Comparison of ENCODE assay signal across 25 cellular contexts in the genomic region with DNA sequence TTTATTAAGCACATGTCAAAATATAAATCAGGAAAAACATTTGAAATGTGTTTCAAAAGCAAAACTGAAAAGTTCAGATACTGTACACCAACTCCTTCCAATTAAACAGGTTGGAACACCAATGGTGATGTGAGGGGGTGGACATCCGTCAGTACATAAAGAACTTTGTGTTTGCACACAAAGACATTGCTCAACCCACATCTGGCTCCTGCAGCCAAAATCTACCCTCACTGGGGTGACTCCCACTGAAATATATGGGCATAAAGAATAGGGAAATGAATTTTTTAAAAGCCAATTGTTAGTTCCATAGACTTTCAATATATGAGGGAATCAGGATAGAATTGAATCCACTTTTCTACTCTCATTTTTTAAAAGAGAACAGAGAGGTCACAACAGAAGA.
A peak's percentile ranks its signal among the peaks of the same experiment; 100 is the strongest.
DNase-seq lines count a peak whose midpoint lies in the region; ATAC-seq, FAIRE-seq and TF ChIP-seq lines count a peak whose summit lies in the region.
"Had no signal": no experiment of that assay in that cellular context is flagged by ENCODE, and none has a peak within 500 bp of the region (broad histone marks: within the 10 kb centered on the region; RNA-seq: fewer than 3 reads in every experiment).

No MANE protein-coding gene starts in this region.

- H3K36me3 ChIP-seq in K562 (ENCODE audit: control insufficient read depth, insufficient read depth, low read length), result no peaks in the 10 kb centered on the region
- no peaks in the 10 kb centered on the region for H3K36me3 ChIP-seq in liver (ENCODE audit: control insufficient read depth in 4 of 4, insufficient read depth in 3 of 4, low read depth in 1 of 4, low read length in 3 of 4)
- H3K36me3 ChIP-seq in MG63, result no peaks in the 10 kb centered on the region
- H3K36me3 ChIP-seq: gastrocnemius medialis, lower lobe of right lung, Peyer's patch had no signal

- DNase-seq in H54 (ENCODE audit: insufficient read length, low spot score), result no peak
- peak; percentile 74 for DNase-seq in MV-4-11 (lab: John Stamatoyannopoulos, UW)
- DNase-seq in K562 (ENCODE audit: extremely low read depth in 1 of 4, low spot score in 3 of 4), result no peak
- DNase-seq in activated gamma-delta T cell treated with Interleukin-2 at 50 U/mL for 16 hours, result no peak
- no peak for DNase-seq in MG63
- no peak for DNase-seq in activated naive CD8-positive, alpha-beta T cell treated with anti-CD3 and anti-CD28 coated beads for 36 hours
- no peak for DNase-seq in cerebellum (ENCODE audit: low spot score)
- DNase-seq: activated CD4-positive, alpha-beta T cell treated with anti-CD3 and anti-CD28 coated beads for 48 hours; activated gamma-delta T cell; activated T-cell treated with anti-CD3 and anti-CD28 coated beads, Interleukin-2, amount 50 U/mL, for 4 hours; body of pancreas; COR-L47; gastrocnemius medialis; kidney glomerular epithelial cell; lower lobe of right lung; naive thymus-derived CD4-positive, alpha-beta T cell; NCI-H1417 treated with DMSO at 0.1 percent for 48 hours; NCI-H2029 treated with DMSO at 0.1 percent for 48 hours; Peyer's patch; SHP77 treated with DMSO at 0.1 percent for 48 hours; T-helper 9 cell; trophoblast cell had no signal

- H3K27me3 ChIP-seq in K562 (ENCODE audit: control insufficient read depth in 2 of 2, insufficient read depth in 2 of 2, low read length in 2 of 2) (no peaks in the 10 kb centered on the region), liver (ENCODE audit: control insufficient read depth in 4 of 4, insufficient read depth in 4 of 4, low read length in 3 of 4) (no peaks in the 10 kb centered on the region), MG63 (no peaks in the 10 kb centered on the region)
- H3K27me3 ChIP-seq: body of pancreas, gastrocnemius medialis, Peyer's patch had no signal

- H3K27me3 Mint-ChIP-seq in activated naive CD8-positive, alpha-beta T cell treated with anti-CD3 and anti-CD28 coated beads for 36 hours, result no peaks in the 10 kb centered on the region
- H3K27me3 Mint-ChIP-seq: IgD-negative memory B cell; naive thymus-derived CD4-positive, alpha-beta T cell had no signal

- no peak overlapping the region for H2AFZ ChIP-seq in K562 (ENCODE audit: low read depth, low read length)

- TF ChIP-seq CTCF in K562 (IDR thresholded peaks at IDR 0.05 in 2 of 3, conservative IDR thresholded peaks at IDR 0.05 in 1 of 3; ENCODE audit: insufficient read depth in 2 of 3, low read depth in 1 of 3, low read length in 3 of 3), result no peak
- TF ChIP-seq CTCF in liver (IDR thresholded peaks at IDR 0.05; ENCODE audit: low read depth, low read length, missing input control), result no peak

- no peak overlapping the region for H3K4me3 Mint-ChIP-seq in activated naive CD8-positive, alpha-beta T cell treated with anti-CD3 and anti-CD28 coated beads for 36 hours
- H3K4me3 Mint-ChIP-seq: activated T-cell treated with anti-CD3 and anti-CD28 coated beads, Interleukin-2, amount 50 U/mL, for 4 hours; IgD-negative memory B cell; naive thymus-derived CD4-positive, alpha-beta T cell; stimulated activated effector memory CD8-positive, alpha-beta T cell treated with anti-CD3 and anti-CD28 coated beads, Interleukin-12 subunit alpha, Interleukin-12 subunit beta, amount 100 ng/mL, for 72 hours had no signal

- no peak for TF ChIP-seq EP300 in K562 (IDR thresholded peaks at IDR 0.05; ENCODE audit: low read length)

- H3K4me2 ChIP-seq in K562 (ENCODE audit: insufficient read depth, low read length), result no peak overlapping the region

- H3K4me1 ChIP-seq in K562 (replicated peaks in 1 of 2; ENCODE audit: control insufficient read depth in 2 of 2, insufficient read depth in 2 of 2, low read length in 2 of 2), result no peaks in the 10 kb centered on the region
- peaks cover 6 to 62% (median 52%) of the 10 kb centered on the region in 4 donors for H3K4me1 ChIP-seq in liver (ENCODE audit: control insufficient read depth in 4 of 4, insufficient read depth in 4 of 4, low read length in 3 of 4)
- H3K4me1 ChIP-seq: gastrocnemius medialis, lower lobe of right lung had no signal

- H3K27ac Mint-ChIP-seq in activated naive CD8-positive, alpha-beta T cell treated with anti-CD3 and anti-CD28 coated beads for 36 hours, result no peak overlapping the region
- H3K27ac Mint-ChIP-seq: IgD-negative memory B cell; naive thymus-derived CD4-positive, alpha-beta T cell; stimulated activated effector memory CD8-positive, alpha-beta T cell treated with anti-CD3 and anti-CD28 coated beads, Interleukin-12 subunit alpha, Interleukin-12 subunit beta, amount 100 ng/mL, for 72 hours had no signal

- TF ChIP-seq POLR2A in H54 (IDR thresholded peaks at IDR 0.05; ENCODE audit: low read depth, low read length), result no peak
- TF ChIP-seq POLR2A in K562 (conservative IDR thresholded peaks at IDR 0.05), result no peak

- intact Hi-C loops in K562 (cut with micrococcal nuclease), result no loop called here

- H3K9me3 Mint-ChIP-seq in activated naive CD8-positive, alpha-beta T cell treated with anti-CD3 and anti-CD28 coated beads for 36 hours, result no peaks in the 10 kb centered on the region
- H3K9me3 Mint-ChIP-seq: activated T-cell treated with anti-CD3 and anti-CD28 coated beads, Interleukin-2, amount 50 U/mL, for 4 hours; IgD-negative memory B cell; naive thymus-derived CD4-positive, alpha-beta T cell; stimulated activated effector memory CD8-positive, alpha-beta T cell treated with anti-CD3 and anti-CD28 coated beads, Interleukin-12 subunit alpha, Interleukin-12 subunit beta, amount 100 ng/mL, for 72 hours had no signal

- no peaks in the 10 kb centered on the region for H4K20me1 ChIP-seq in K562 (replicated peaks; ENCODE audit: control insufficient read depth, insufficient read depth, low read length)

- WGBS in K562 (ENCODE audit: insufficient coverage, low coverage, missing lambda C conversion rate), result 54% methylated on average over 1 of the region's 1 CpG
- WGBS in liver, result 37% methylated on average over 1 of the region's 1 CpG

- H3K79me2 ChIP-seq in K562 (ENCODE audit: control insufficient read depth, insufficient read depth, low read length), result no peaks in the 10 kb centered on the region

- H3K4me3 ChIP-seq in K562 (no peak overlapping the region), liver (ENCODE audit: low read depth in 1 of 3, low read length in 3 of 3) (no peak overlapping the region), MG63 (no peak overlapping the region)
- H3K4me3 ChIP-seq: body of pancreas, gastrocnemius medialis, lower lobe of right lung, Peyer's patch had no signal

- FAIRE-seq in H54 (lab: Jason Lieb, UNC) (peak; percentile 92), K562 (lab: Jason Lieb, UNC) (peak; percentile 65)

- no peak overlapping the region for H3K9ac ChIP-seq in K562 (ENCODE audit: insufficient read depth in 1 of 2, low read depth in 2 of 2, low read length in 2 of 2)
- H3K9ac ChIP-seq in liver (ENCODE audit: low read depth in 1 of 2, low read length in 2 of 2), result no peak overlapping the region

- POLR2A ChIA-PET in K562 (lab: Yijun Ruan, JAX), result no interaction called here

- peaks cover 10% of the 10 kb centered on the region for H3K4me1 Mint-ChIP-seq in activated naive CD8-positive, alpha-beta T cell treated with anti-CD3 and anti-CD28 coated beads for 36 hours
- H3K4me1 Mint-ChIP-seq: IgD-negative memory B cell; stimulated activated effector memory CD8-positive, alpha-beta T cell treated with anti-CD3 and anti-CD28 coated beads, Interleukin-12 subunit alpha, Interleukin-12 subunit beta, amount 100 ng/mL, for 72 hours had no signal

- CTCF ChIA-PET in K562 (lab: Yijun Ruan, JAX; ENCODE audit: low intra/inter-chr PET ratio), result no interaction called here

- H3K9me3 ChIP-seq in K562 (replicated peaks; ENCODE audit: control insufficient read depth, insufficient read depth, low read depth, low read length), result no peaks in the 10 kb centered on the region
- H3K9me3 ChIP-seq in liver (ENCODE audit: control insufficient read depth in 4 of 4, low read length in 3 of 4), result no peaks in the 10 kb centered on the region
- H3K9me3 ChIP-seq in MG63, result no peaks in the 10 kb centered on the region
- H3K9me3 ChIP-seq: body of pancreas, gastrocnemius medialis, lower lobe of right lung, Peyer's patch had no signal

- H3K36me3 Mint-ChIP-seq in activated naive CD8-positive, alpha-beta T cell treated with anti-CD3 and anti-CD28 coated beads for 36 hours, result peaks cover 3% of the 10 kb centered on the region
- H3K36me3 Mint-ChIP-seq: stimulated activated effector memory CD8-positive, alpha-beta T cell treated with anti-CD3 and anti-CD28 coated beads, Interleukin-12 subunit alpha, Interleukin-12 subunit beta, amount 100 ng/mL, for 72 hours had no signal

- ATAC-seq in K562, result no peak
- ATAC-seq: activated T-cell treated with anti-CD3 and anti-CD28 coated beads, Interleukin-2, amount 50 U/mL, for 4 hours; body of pancreas; gastrocnemius medialis; naive thymus-derived CD4-positive, alpha-beta T cell; stimulated activated effector memory CD8-positive, alpha-beta T cell treated with anti-CD3 and anti-CD28 coated beads, Interleukin-12 subunit alpha, Interleukin-12 subunit beta, amount 100 ng/mL, for 72 hours had no signal

- in situ Hi-C loops in K562 (cut with MboI), result no loop called here

- no peak for TF ChIP-seq RAD21 in K562 (CRISPR knock-in tag; conservative IDR thresholded peaks at IDR 0.05 in 1 of 2, IDR thresholded peaks at IDR 0.05 in 1 of 2)
- peak; percentile 10 to 11 for TF ChIP-seq RAD21 in liver (IDR thresholded peaks at IDR 0.05)

- H3K27ac ChIP-seq in K562 (ENCODE audit: extremely low read depth, low read depth, low read length) (no peak overlapping the region), liver (ENCODE audit: low read depth in 1 of 2, low read length in 2 of 2) (peak overlapping the region; percentile 59 to 63)
- H3K27ac ChIP-seq: body of pancreas, gastrocnemius medialis, lower lobe of right lung, Peyer's patch had no signal

- H3K9me1 ChIP-seq in K562 (ENCODE audit: control insufficient read depth, insufficient read depth, low read length), result no peaks in the 10 kb centered on the region

- no TSS peak for BruUV-seq in K562 (replicated peaks; lab: Mats Ljungman, UMichigan)

TF ChIP-seq in K562, 482 proteins besides CTCF, POLR2A, EP300 and RAD21 (continues in another document):
- no peak for TF ChIP-seq ZFP30 (CRISPR knock-in tag; IDR thresholded peaks at IDR 0.05; ENCODE audit: borderline replicate concordance)

TF ChIP-seq in liver, 16 proteins besides CTCF, POLR2A, EP300 and RAD21:
- no peak for TF ChIP-seq NR2F2 (IDR thresholded peaks at IDR 0.05)
- TF ChIP-seq FOXA2 (IDR thresholded peaks at IDR 0.05), result peak; percentile 73
- peak; percentile 80 to 92 for TF ChIP-seq EGR1 (IDR thresholded peaks at IDR 0.05; ENCODE audit: low read depth in 2 of 2)
- peak; percentile 52 for TF ChIP-seq FOXA1 (IDR thresholded peaks at IDR 0.05)
- TF ChIP-seq HNF4A (conservative IDR thresholded peaks at IDR 0.05), result peak; percentile 33 to 59
- peak; percentile 83 for TF ChIP-seq YY1 (IDR thresholded peaks at IDR 0.05)
- TF ChIP-seq SP1 (IDR thresholded peaks at IDR 0.05), result peak; percentile 29
- TF ChIP-seq GABPA (IDR thresholded peaks at IDR 0.05 in 1 of 2, conservative IDR thresholded peaks at IDR 0.05 in 1 of 2), result no peak
- peak in 1 of 2 donors; percentile 60 for TF ChIP-seq RXRA (IDR thresholded peaks at IDR 0.05)
